1 cellular context compared by ENCODE assay signal in genomic region chr18:63422087-63422861, GRCh38.
TF ChIP-seq lines count a peak whose summit lies in the region.

Gene VPS4B, minus strand, starts transcription at chr18:63422476. Its CDS starts 217 bp downstream, at chr18:63422259.

TF ChIP-seq in HepG2, 621 proteins besides CTCF, POLR2A, EP300 and RAD21 (continued from another document and continues in another):
- TF ChIP-seq CREB1 (IDR thresholded peaks at IDR 0.05) (peak; percentile 98), CREB1 (CRISPR knock-in tag; IDR thresholded peaks at IDR 0.05) (peak; percentile 99), TBL1XR1 (IDR thresholded peaks at IDR 0.05; ENCODE audit: borderline replicate concordance, low read length, partially characterized antibody) (peak; percentile 53), SALL2 (CRISPR knock-in tag; IDR thresholded peaks at IDR 0.05) (peak; percentile 60; the same call in 1 of the 2 replicates), CEBPG (CRISPR knock-in tag; IDR thresholded peaks at IDR 0.05) (peak; percentile 77), ZBTB34 (CRISPR knock-in tag; IDR thresholded peaks at IDR 0.05) (peak; percentile 11; the same call in 1 of the 2 replicates), KDM1A (CRISPR knock-in tag; IDR thresholded peaks at IDR 0.05) (no peak), GRHL1 (CRISPR knock-in tag; conservative IDR thresholded peaks at IDR 0.05) (no peak), SRSF9 (IDR thresholded peaks at IDR 0.05; ENCODE audit: borderline replicate concordance, insufficient read depth, low read depth, low read length, poor library complexity, severe bottlenecking) (no peak), ZNF572 (CRISPR knock-in tag; IDR thresholded peaks at IDR 0.05) (0 out of 2 replicates have a peak, but pooled peaks have one; percentile 79), SOX5 (CRISPR knock-in tag; IDR thresholded peaks at IDR 0.05; ENCODE audit: borderline replicate concordance) (no peak; the same call in 1 of the 2 replicates), ZSCAN9 (CRISPR knock-in tag; IDR thresholded peaks at IDR 0.05; ENCODE audit: borderline replicate concordance) (peak; percentile 13; the same call in 1 of the 2 replicates), ATF4 (CRISPR knock-in tag; IDR thresholded peaks at IDR 0.05) (peak in 1 of 2 experiments; percentile 75; a peak in 2 of 4 replicates), ZNF878 (CRISPR knock-in tag; IDR thresholded peaks at IDR 0.05) (no peak), ZNF788 (CRISPR knock-in tag; IDR thresholded peaks at IDR 0.05; ENCODE audit: borderline replicate concordance) (no peak; the same call in 1 of the 2 replicates), GPN1 (CRISPR knock-in tag; IDR thresholded peaks at IDR 0.05; ENCODE audit: borderline replicate concordance) (no peak), TAF1 (CRISPR knock-in tag; IDR thresholded peaks at IDR 0.05) (peak; percentile 67), ZNF350 (CRISPR knock-in tag; IDR thresholded peaks at IDR 0.05; ENCODE audit: borderline replicate concordance, low read depth) (peak; percentile 93; the same call in 1 of the 2 replicates), ZNF18 (CRISPR knock-in tag; IDR thresholded peaks at IDR 0.05; ENCODE audit: insufficient replicate concordance) (no peak), ZHX1 (CRISPR knock-in tag; IDR thresholded peaks at IDR 0.05; ENCODE audit: low read depth) (peak; percentile 66; the same call in 1 of the 2 replicates), MEIS1 (CRISPR knock-in tag; IDR thresholded peaks at IDR 0.05; ENCODE audit: borderline replicate concordance) (peak; percentile 49; the same call in 1 of the 2 replicates), MXD4 (CRISPR knock-in tag; IDR thresholded peaks at IDR 0.05) (peak; percentile 83; the same call in 1 of the 2 replicates), ZSCAN12 (CRISPR knock-in tag; IDR thresholded peaks at IDR 0.05) (0 out of 2 replicates have a peak, but pooled peaks have one; percentile 27), BCL6 (CRISPR knock-in tag; IDR thresholded peaks at IDR 0.05) (peak; percentile 5; the same call in 1 of the 2 replicates), HNRNPLL (IDR thresholded peaks at IDR 0.05; ENCODE audit: low read depth, low read length, poor library complexity, severe bottlenecking) (peak; percentile 58), ZNF747 (CRISPR knock-in tag; IDR thresholded peaks at IDR 0.05; ENCODE audit: borderline replicate concordance) (no peak), IRF9 (CRISPR knock-in tag; IDR thresholded peaks at IDR 0.05; ENCODE audit: borderline replicate concordance) (peak; percentile 69; the same call in 1 of the 2 replicates), RFXAP (CRISPR knock-in tag; IDR thresholded peaks at IDR 0.05; ENCODE audit: borderline replicate concordance) (0 out of 2 replicates have a peak, but pooled peaks have one; percentile 75), ZNF776 (CRISPR knock-in tag; IDR thresholded peaks at IDR 0.05) (peak; percentile 34; the same call in 1 of the 2 replicates), FOSL2 (CRISPR knock-in tag; IDR thresholded peaks at IDR 0.05) (peak; percentile 57; the same call in 1 of the 2 replicates), ZGPAT (CRISPR knock-in tag; IDR thresholded peaks at IDR 0.05) (peak; percentile 77), HOMEZ (CRISPR knock-in tag; IDR thresholded peaks at IDR 0.05; ENCODE audit: low read depth) (no peak), ZBTB40 (IDR thresholded peaks at IDR 0.05) (peak; percentile 39; the same call in 1 of the 2 replicates), ZBTB40 (CRISPR knock-in tag; IDR thresholded peaks at IDR 0.05) (peak; percentile 36; the same call in 1 of the 2 replicates)
